In the genomic region with DNA sequence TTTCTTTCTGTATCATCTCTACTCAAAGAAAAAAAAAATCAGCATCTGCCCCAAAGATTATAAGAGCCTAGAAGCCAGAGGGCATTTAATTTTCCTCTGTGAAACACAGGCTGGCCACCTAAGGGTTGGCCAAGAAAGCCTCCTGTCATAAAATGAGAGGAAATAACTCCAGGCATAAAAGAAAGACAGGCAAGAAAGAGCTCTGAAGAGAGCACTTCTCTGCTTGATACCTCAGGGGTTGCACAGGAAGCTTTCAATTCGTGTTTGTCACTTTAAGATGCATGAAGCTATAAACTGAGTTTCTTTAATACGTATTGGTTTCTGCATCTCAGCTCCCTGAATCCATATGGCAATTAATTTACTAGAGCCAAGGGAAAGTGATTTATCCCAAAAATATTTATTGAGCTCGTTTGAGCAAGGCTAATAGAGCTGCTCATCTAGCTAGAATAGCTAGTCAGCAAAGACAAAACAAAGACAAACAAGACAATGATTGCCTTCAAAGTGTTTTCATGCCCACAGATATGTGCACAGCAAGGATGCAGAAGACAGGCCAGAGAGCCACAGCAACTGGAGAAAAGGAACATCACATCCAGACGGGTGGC, we compare ENCODE assay signal across 20 cellular contexts. TPM values are rescaled to one million over a fixed set of nuclear protein-coding genes. Genes with fewer than 3 reads are reported as not detected.
DNase-seq lines count a peak whose midpoint lies in the region; ATAC-seq and TF ChIP-seq lines count a peak whose summit lies in the region.
"Had no signal": no experiment of that assay in that cellular context is flagged by ENCODE, and none has a peak within 500 bp of the region (broad histone marks: within the 10 kb centered on the region; RNA-seq: fewer than 3 reads in every experiment).

No MANE protein-coding gene starts in this region.

- H3K4me2 ChIP-seq in Loucy (ENCODE audit: low read depth, low read length, poor library complexity, severe bottlenecking) (no peak overlapping the region), OCI-LY7 (ENCODE audit: low read length) (no peak overlapping the region)

- no peak overlapping the region for H3K4me3 ChIP-seq in Loucy (ENCODE audit: low read length, poor library complexity, severe bottlenecking)
- no peak overlapping the region for H3K4me3 ChIP-seq in OCI-LY7 (ENCODE audit: low read depth, low read length, poor library complexity, severe bottlenecking)
- H3K4me3 ChIP-seq in esophagus squamous epithelium: no peak overlapping the region
- H3K4me3 ChIP-seq in left ventricle myocardium inferior: no peak overlapping the region
- H3K4me3 ChIP-seq: SJCRH30 had no signal

- TF ChIP-seq POLR2A in esophagus squamous epithelium (IDR thresholded peaks at IDR 0.05): no peak

- no peaks in the 10 kb centered on the region for H3K36me3 ChIP-seq in Loucy (ENCODE audit: insufficient read depth, low read length)
- no peaks in the 10 kb centered on the region for H3K36me3 ChIP-seq in OCI-LY7 (ENCODE audit: insufficient read depth, low read length)
- H3K36me3 ChIP-seq in esophagus squamous epithelium: no peaks in the 10 kb centered on the region
- H3K36me3 ChIP-seq in left ventricle myocardium inferior: no peaks in the 10 kb centered on the region
- H3K36me3 ChIP-seq: SJCRH30 had no signal

- no peak overlapping the region for H3K9ac ChIP-seq in Loucy (ENCODE audit: low read depth, low read length, poor library complexity, severe bottlenecking)

- ATAC-seq in activated CD4-positive, alpha-beta T cell treated with anti-CD3 and anti-CD28 coated beads for 36 hours: no peak
- ATAC-seq in natural killer cell: peak in 1 of 3 donors; percentile 51

- no peaks in the 10 kb centered on the region for H3K27me3 Mint-ChIP-seq in activated CD4-positive, alpha-beta T cell treated with anti-CD3 and anti-CD28 coated beads, Interleukin-2, amount 10 ng/mL, durations not matched to agents 24 days and 14 days
- H3K27me3 Mint-ChIP-seq in activated CD4-positive, alpha-beta T cell treated with anti-CD3 and anti-CD28 coated beads for 36 hours: peaks cover 3% of the 10 kb centered on the region
- no peaks in the 10 kb centered on the region for H3K27me3 Mint-ChIP-seq in natural killer cell (ENCODE audit: low read depth in 2 of 2)

- intact Hi-C loops in activated CD4-positive, alpha-beta T cell treated with anti-CD3 and anti-CD28 coated beads, Interleukin-2, amount 10 ng/mL, durations not matched to agents 24 days and 14 days (cut with micrococcal nuclease): no loop called here
- intact Hi-C loops in activated CD4-positive, alpha-beta T cell treated with anti-CD3 and anti-CD28 coated beads for 36 hours (cut with DNase I, micrococcal nuclease): no loop called here
- intact Hi-C loops in natural killer cell (cut with micrococcal nuclease): no loop called here
- intact Hi-C loops in OCI-LY7 (cut with micrococcal nuclease; ENCODE audit: unreplicated experiment): no loop called here
- intact Hi-C loops in esophagus squamous epithelium (cut with DNase I): no loop called here
- intact Hi-C loops in left ventricle myocardium inferior (cut with micrococcal nuclease): no loop called here

- H2AFZ ChIP-seq in Loucy (ENCODE audit: low read length): 0 out of 2 replicates have a peak overlapping the region, but pooled peaks have one; percentile 21
- H2AFZ ChIP-seq in OCI-LY7 (ENCODE audit: low read length): no peak overlapping the region

- H3K27ac ChIP-seq in OCI-LY7 (ENCODE audit: low read depth, low read length, poor library complexity, severe bottlenecking) (no peak overlapping the region), esophagus squamous epithelium (no peak overlapping the region), left ventricle myocardium inferior (replicated peaks) (no peak overlapping the region)
- H3K27ac ChIP-seq: SJCRH30 had no signal

- H3F3A ChIP-seq in Loucy (ENCODE audit: low read depth): no peaks in the 10 kb centered on the region

- peaks cover 22% of the 10 kb centered on the region for H3K4me1 Mint-ChIP-seq in activated CD4-positive, alpha-beta T cell treated with anti-CD3 and anti-CD28 coated beads, Interleukin-2, amount 10 ng/mL, durations not matched to agents 24 days and 14 days
- H3K4me1 Mint-ChIP-seq in activated CD4-positive, alpha-beta T cell treated with anti-CD3 and anti-CD28 coated beads for 36 hours: no peaks in the 10 kb centered on the region
- H3K4me1 Mint-ChIP-seq in natural killer cell: peaks cover 55 to 60% of the 10 kb centered on the region in 2 donors

- WGBS in esophagus squamous epithelium, 2 donors: 50 to 57% methylated on average over 4 of the region's 4 CpGs

- POLR2A ChIA-PET in activated CD4-positive, alpha-beta T cell treated with anti-CD3 and anti-CD28 coated beads for 36 hours (lab: Charles Lee): no interaction called here
- POLR2A ChIA-PET in OCI-LY7 (lab: Charles Lee): interaction anchor here (0.6 kb wide), 2 partner anchors 62 to 1013 kb away, joined by 4 to 5 read pairs; no protein-coding TSS in a partner anchor

- no peaks in the 10 kb centered on the region for H3K27me3 ChIP-seq in Loucy (ENCODE audit: insufficient read depth, low read length, poor library complexity, severe bottlenecking)
- H3K27me3 ChIP-seq in esophagus squamous epithelium: no peaks in the 10 kb centered on the region
- no peaks in the 10 kb centered on the region for H3K27me3 ChIP-seq in left ventricle myocardium inferior (ENCODE audit: low read depth)
- H3K27me3 ChIP-seq: SJCRH30 had no signal

- no peak for TF ChIP-seq CTCF in Loucy (conservative IDR thresholded peaks at IDR 0.05; ENCODE audit: low read length)
- TF ChIP-seq CTCF in natural killer cell (IDR thresholded peaks at IDR 0.05): no peak
- no peak for TF ChIP-seq CTCF in OCI-LY7 (conservative IDR thresholded peaks at IDR 0.05; ENCODE audit: low read length)
- TF ChIP-seq CTCF in esophagus squamous epithelium (IDR thresholded peaks at IDR 0.05): no peak
- no peak for TF ChIP-seq CTCF in left ventricle myocardium inferior (IDR thresholded peaks at IDR 0.05; ENCODE audit: borderline replicate concordance)

- DNase-seq in activated CD4-positive, alpha-beta T cell treated with anti-CD3 and anti-CD28 coated beads, Interleukin-2, amount 10 ng/mL, durations not matched to agents 24 days and 14 days: peak; percentile 53
- no peak for DNase-seq in activated CD4-positive, alpha-beta T cell treated with anti-CD3 and anti-CD28 coated beads for 36 hours
- DNase-seq in natural killer cell: no peak
- no peak for DNase-seq in OCI-LY7 (ENCODE audit: low spot score)
- DNase-seq in esophagus squamous epithelium (lab: John Stamatoyannopoulos, UW): no peak
- DNase-seq in NCI-H2029 treated with DMSO at 0.1 percent for 48 hours (lab: John Stamatoyannopoulos, UW): no peak
- no peak for DNase-seq in left ventricle myocardium inferior
- DNase-seq: C1 segment of cervical spinal cord, GF-D8, Karpas-422, NCI-H187, NCI-H2107, NCI-H2227 treated with DMSO at 0.1 percent for 48 hours, NCI-H510A, NCI-H774, OCI-M1, SJCRH30 had no signal

- CTCF ChIA-PET in activated CD4-positive, alpha-beta T cell treated with anti-CD3 and anti-CD28 coated beads for 36 hours (lab: Charles Lee): no interaction called here
- CTCF ChIA-PET in OCI-LY7 (lab: Charles Lee; ENCODE audit: unreplicated experiment): no interaction called here

- no peaks in the 10 kb centered on the region for H3K9me2 ChIP-seq in Loucy (replicated peaks; ENCODE audit: low read depth, low read length)
- no peaks in the 10 kb centered on the region for H3K9me2 ChIP-seq in OCI-LY7 (ENCODE audit: insufficient read depth, low read length)

- no peaks in the 10 kb centered on the region for H3K4me1 ChIP-seq in Loucy (ENCODE audit: insufficient read depth, low read length, poor library complexity, severe bottlenecking)
- no peaks in the 10 kb centered on the region for H3K4me1 ChIP-seq in OCI-LY7 (ENCODE audit: insufficient read depth, low read length, poor library complexity, severe bottlenecking)
- no peaks in the 10 kb centered on the region for H3K4me1 ChIP-seq in esophagus squamous epithelium
- no peaks in the 10 kb centered on the region for H3K4me1 ChIP-seq in left ventricle myocardium inferior
- H3K4me1 ChIP-seq: SJCRH30 had no signal

- no peak overlapping the region for H3K27ac Mint-ChIP-seq in activated CD4-positive, alpha-beta T cell treated with anti-CD3 and anti-CD28 coated beads, Interleukin-2, amount 10 ng/mL, durations not matched to agents 24 days and 14 days
- no peak overlapping the region for H3K27ac Mint-ChIP-seq in activated CD4-positive, alpha-beta T cell treated with anti-CD3 and anti-CD28 coated beads for 36 hours
- peak overlapping the region; percentile 72 to 78 for H3K27ac Mint-ChIP-seq in natural killer cell

- H3K9me3 ChIP-seq in Loucy (ENCODE audit: insufficient read depth, low read depth, low read length): no peaks in the 10 kb centered on the region
- H3K9me3 ChIP-seq in OCI-LY7 (ENCODE audit: low read length): no peaks in the 10 kb centered on the region
- no peaks in the 10 kb centered on the region for H3K9me3 ChIP-seq in esophagus squamous epithelium
- no peaks in the 10 kb centered on the region for H3K9me3 ChIP-seq in left ventricle myocardium inferior (replicated peaks)
- H3K9me3 ChIP-seq: SJCRH30 had no signal

- peaks cover 13% of the 10 kb centered on the region for H3K36me3 Mint-ChIP-seq in activated CD4-positive, alpha-beta T cell treated with anti-CD3 and anti-CD28 coated beads, Interleukin-2, amount 10 ng/mL, durations not matched to agents 24 days and 14 days (ENCODE audit: low read depth)
- no peaks in the 10 kb centered on the region for H3K36me3 Mint-ChIP-seq in activated CD4-positive, alpha-beta T cell treated with anti-CD3 and anti-CD28 coated beads for 36 hours (ENCODE audit: low read depth)
- H3K36me3 Mint-ChIP-seq in natural killer cell: no peaks in the 10 kb centered on the region

- H3K9me3 Mint-ChIP-seq in activated CD4-positive, alpha-beta T cell treated with anti-CD3 and anti-CD28 coated beads, Interleukin-2, amount 10 ng/mL, durations not matched to agents 24 days and 14 days: no peaks in the 10 kb centered on the region
- no peaks in the 10 kb centered on the region for H3K9me3 Mint-ChIP-seq in activated CD4-positive, alpha-beta T cell treated with anti-CD3 and anti-CD28 coated beads for 36 hours (ENCODE audit: low read depth)
- H3K9me3 Mint-ChIP-seq in natural killer cell: no peaks in the 10 kb centered on the region

- no peaks in the 10 kb centered on the region for H3K79me2 ChIP-seq in Loucy (ENCODE audit: insufficient read depth, low read length)
- no peaks in the 10 kb centered on the region for H3K79me2 ChIP-seq in OCI-LY7 (ENCODE audit: insufficient read depth, low read depth, low read length)

- BruUV-seq in OCI-LY7 (replicated peaks; lab: Mats Ljungman, UMichigan): no TSS peak

- H4K20me1 ChIP-seq in Loucy (ENCODE audit: insufficient read depth, low read length, poor library complexity, severe bottlenecking) (no peaks in the 10 kb centered on the region), OCI-LY7 (ENCODE audit: insufficient read depth, low read length) (no peaks in the 10 kb centered on the region)

- no peak overlapping the region for H3K4me3 Mint-ChIP-seq in activated CD4-positive, alpha-beta T cell treated with anti-CD3 and anti-CD28 coated beads, Interleukin-2, amount 10 ng/mL, durations not matched to agents 24 days and 14 days
- H3K4me3 Mint-ChIP-seq in activated CD4-positive, alpha-beta T cell treated with anti-CD3 and anti-CD28 coated beads for 36 hours: no peak overlapping the region
- peak overlapping the region; percentile 53 for H3K4me3 Mint-ChIP-seq in natural killer cell

RNA-seq across cellular contexts. Expression of gene ATP8B4, which starts 35.5 kb away (rescaled TPM):
- 29.9 and 38.5 TPM in 2 replicates for total RNA-seq in activated CD4-positive, alpha-beta T cell treated with anti-CD3 and anti-CD28 coated beads, Interleukin-2, amount 10 ng/mL, durations not matched to agents 24 days and 14 days
- 1 to 10 TPM; 5.0 to 5.1 TPM for total RNA-seq in activated CD4-positive, alpha-beta T cell treated with anti-CD3 and anti-CD28 coated beads for 36 hours
- total RNA-seq in natural killer cell (10 to 100 TPM; 55.6 to 89.5 (median 75.1) TPM), OCI-LY7 (2022) (not detected in 2 replicates), esophagus squamous epithelium (1 to 10 TPM in 3 of 4 donors, under 1 TPM in 1; 0.97 to 6.7 (median 2.9) TPM), left ventricle myocardium inferior (2.5 TPM)
- total RNA-seq in OCI-LY7 (2014; rRNA removed; shearing (Covaris generic)): not detected in 2 replicates
- total RNA-seq: Daoy, MCF 10A had no signal

Comparison
In these comparisons a context has a peak if more than half of its experiments do, and no peak if none do; other contexts are left out.
1. H3K27ac Mint-ChIP-seq: peak in natural killer cell (2 of 2); none in activated CD4-positive, alpha-beta T cell treated with anti-CD3 and anti-CD28 coated beads, Interleukin-2, amount 10 ng/mL, durations not matched to agents 24 days and 14 days (single experiment) and activated CD4-positive, alpha-beta T cell treated with anti-CD3 and anti-CD28 coated beads for 36 hours (single experiment).